In the genomic region with DNA sequence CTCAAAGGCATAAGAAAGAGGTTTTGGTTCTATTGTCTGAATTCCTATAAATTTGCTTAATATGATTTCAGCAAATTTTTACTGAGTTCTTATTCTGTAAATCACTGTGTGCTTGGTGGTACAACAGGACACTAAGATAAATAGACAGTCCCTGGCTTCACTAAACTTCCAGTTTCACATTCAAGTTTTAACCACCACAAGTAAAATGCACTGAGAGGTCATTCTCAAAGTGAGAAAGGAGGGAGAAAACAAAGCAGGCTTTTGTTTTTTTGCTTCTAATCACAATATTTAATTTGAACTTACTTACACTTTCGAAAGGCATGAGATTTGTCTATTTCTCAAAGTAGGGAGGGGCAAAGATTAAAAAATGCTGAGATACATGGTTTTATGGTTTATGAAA, we compare ENCODE assay signal across 17 cellular contexts.
A peak's percentile ranks its signal among the peaks of the same experiment; 100 is the strongest.
DNase-seq lines count a peak whose midpoint lies in the region; ATAC-seq and TF ChIP-seq lines count a peak whose summit lies in the region.
"Had no signal": no experiment of that assay in that cellular context is flagged by ENCODE, and none has a peak within 500 bp of the region (broad histone marks: within the 10 kb centered on the region; RNA-seq: fewer than 3 reads in every experiment).

No MANE protein-coding gene starts in this region.

- no peaks in the 10 kb centered on the region for H3K9me3 ChIP-seq in SK-N-MC (ENCODE audit: low read depth, low read length)
- H3K9me3 ChIP-seq in right atrium auricular region: no peaks in the 10 kb centered on the region
- H3K9me3 ChIP-seq: BLaER1, neutrophil had no signal

- no peaks in the 10 kb centered on the region for H3K36me3 ChIP-seq in SK-N-MC (ENCODE audit: insufficient read depth, low read length)
- H3K36me3 ChIP-seq in right atrium auricular region: no peaks in the 10 kb centered on the region
- H3K36me3 ChIP-seq: BLaER1, neutrophil had no signal

- H3K27ac ChIP-seq in SK-N-MC: peak overlapping the region; percentile 40; the same call in 1 of the 2 replicates
- H3K27ac ChIP-seq in right atrium auricular region: no peak overlapping the region
- H3K27ac ChIP-seq: BLaER1, neutrophil had no signal

- peak overlapping the region; percentile 46 for H3K9ac ChIP-seq in SK-N-MC (ENCODE audit: insufficient read length)
- H3K9ac ChIP-seq: BLaER1 had no signal

- peak overlapping the region; percentile 36 for H3K4me3 ChIP-seq in SK-N-MC
- no peak overlapping the region for H3K4me3 ChIP-seq in right atrium auricular region
- H3K4me3 ChIP-seq: BLaER1, smooth muscle cell had no signal

- peak; percentile 90 for ATAC-seq in GM18861 (IDR thresholded peaks at IDR 0.05; ENCODE audit: unreplicated experiment)
- peak; percentile 82 for ATAC-seq in GM21529 (IDR thresholded peaks at IDR 0.05; ENCODE audit: unreplicated experiment)
- ATAC-seq in HG03108 (IDR thresholded peaks at IDR 0.05; ENCODE audit: unreplicated experiment): peak; percentile 72

- TF ChIP-seq CTCF in right atrium auricular region (IDR thresholded peaks at IDR 0.05): no peak

- H3K4me1 ChIP-seq in right atrium auricular region: no peaks in the 10 kb centered on the region

- DNase-seq in SK-N-MC (ENCODE audit: low read depth, low spot score) (no peak), NCI-H2171 treated with DMSO at 0.1 percent for 48 hours (lab: John Stamatoyannopoulos, UW) (no peak), right atrium auricular region (ENCODE audit: low spot score) (no peak)
- DNase-seq in activated CD4-positive, alpha-beta T cell treated with anti-CD3 and anti-CD28 coated beads for 48 hours: no peak
- DNase-seq in stimulated activated naive CD4-positive, alpha-beta T cell (lab: John Stamatoyannopoulos, UW): no peak
- DNase-seq: activated CD4-positive, alpha-beta T cell treated with anti-CD3 and anti-CD28 coated beads, Interleukin-2, amount 50 U/mL, for 48 hours; activated effector memory CD4-positive, alpha-beta T cell treated with Interleukin-2 at 50 U/mL for 16 hours; mesendoderm; NCI-H1417 treated with DMSO at 0.1 percent for 48 hours; NCI-H524; substantia nigra had no signal

- no peaks in the 10 kb centered on the region for H3K27me3 ChIP-seq in right atrium auricular region
- H3K27me3 ChIP-seq: BLaER1, neutrophil had no signal
